ENCODE assay signal across 8 cellular contexts in the genomic region with DNA sequence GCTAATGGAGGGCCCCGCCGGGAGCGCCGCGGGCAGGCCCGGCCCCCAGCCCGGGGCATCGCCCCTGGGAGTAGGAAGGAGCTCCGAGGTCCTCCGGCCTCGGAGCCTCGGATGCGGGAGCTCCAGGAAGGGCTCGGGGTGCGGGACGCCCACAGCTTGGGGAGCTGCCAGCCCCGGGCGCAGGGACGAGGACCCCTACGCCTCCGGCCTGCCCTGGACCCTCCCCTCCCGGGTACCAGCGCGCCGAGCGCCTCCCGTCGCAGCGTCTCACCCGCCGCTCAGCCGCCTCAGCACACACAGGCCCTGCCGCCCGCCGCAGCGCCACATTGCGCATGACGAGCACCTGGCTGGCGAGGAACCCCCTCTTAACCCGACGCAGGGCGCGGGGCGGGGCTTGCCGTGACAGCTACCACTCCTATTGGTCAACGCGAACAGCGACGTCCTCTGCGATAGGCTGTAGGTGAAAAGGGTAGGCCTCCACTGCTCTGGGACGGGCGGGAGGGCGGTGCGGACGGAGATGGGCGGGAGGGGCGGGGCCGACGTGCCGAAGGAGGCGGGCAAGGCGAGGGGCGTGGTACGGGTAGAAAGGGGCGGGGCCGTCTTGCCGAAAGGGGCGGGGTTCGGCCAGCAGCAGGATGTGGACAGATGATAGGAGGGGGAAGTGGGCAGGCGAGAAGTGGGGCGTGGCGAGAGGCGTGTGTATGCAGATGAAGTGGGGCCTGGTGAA. TPM values are rescaled to one million over a fixed set of nuclear protein-coding genes. Genes with fewer than 3 reads are reported as not detected.
DNase-seq lines count a peak whose midpoint lies in the region; ATAC-seq and TF ChIP-seq lines count a peak whose summit lies in the region.

A gene with protein sequence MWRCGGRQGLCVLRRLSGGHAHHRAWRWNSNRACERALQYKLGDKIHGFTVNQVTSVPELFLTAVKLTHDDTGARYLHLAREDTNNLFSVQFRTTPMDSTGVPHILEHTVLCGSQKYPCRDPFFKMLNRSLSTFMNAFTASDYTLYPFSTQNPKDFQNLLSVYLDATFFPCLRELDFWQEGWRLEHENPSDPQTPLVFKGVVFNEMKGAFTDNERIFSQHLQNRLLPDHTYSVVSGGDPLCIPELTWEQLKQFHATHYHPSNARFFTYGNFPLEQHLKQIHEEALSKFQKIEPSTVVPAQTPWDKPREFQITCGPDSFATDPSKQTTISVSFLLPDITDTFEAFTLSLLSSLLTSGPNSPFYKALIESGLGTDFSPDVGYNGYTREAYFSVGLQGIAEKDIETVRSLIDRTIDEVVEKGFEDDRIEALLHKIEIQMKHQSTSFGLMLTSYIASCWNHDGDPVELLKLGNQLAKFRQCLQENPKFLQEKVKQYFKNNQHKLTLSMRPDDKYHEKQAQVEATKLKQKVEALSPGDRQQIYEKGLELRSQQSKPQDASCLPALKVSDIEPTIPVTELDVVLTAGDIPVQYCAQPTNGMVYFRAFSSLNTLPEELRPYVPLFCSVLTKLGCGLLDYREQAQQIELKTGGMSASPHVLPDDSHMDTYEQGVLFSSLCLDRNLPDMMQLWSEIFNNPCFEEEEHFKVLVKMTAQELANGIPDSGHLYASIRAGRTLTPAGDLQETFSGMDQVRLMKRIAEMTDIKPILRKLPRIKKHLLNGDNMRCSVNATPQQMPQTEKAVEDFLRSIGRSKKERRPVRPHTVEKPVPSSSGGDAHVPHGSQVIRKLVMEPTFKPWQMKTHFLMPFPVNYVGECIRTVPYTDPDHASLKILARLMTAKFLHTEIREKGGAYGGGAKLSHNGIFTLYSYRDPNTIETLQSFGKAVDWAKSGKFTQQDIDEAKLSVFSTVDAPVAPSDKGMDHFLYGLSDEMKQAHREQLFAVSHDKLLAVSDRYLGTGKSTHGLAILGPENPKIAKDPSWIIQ (minus strand): TSS at position 337 of the 727 bp plus-strand sequence. CDS start 10 bp downstream, at position 327.

- no peak within 1 kb of the TSS for H3K27ac ChIP-seq in DOHH2 (ENCODE audit: low read depth, low read length)
- peak within 1 kb of the TSS; percentile 95 for H3K27ac ChIP-seq in GM23248
- H3K27ac ChIP-seq in fibroblast of lung (ENCODE audit: insufficient read depth, low read length), result peak within 1 kb of the TSS; percentile 96

- no peak for TF ChIP-seq CTCF in DOHH2 (IDR thresholded peaks at IDR 0.05; ENCODE audit: low read depth, low read length, poor library complexity, severe bottlenecking)
- no peak for TF ChIP-seq CTCF in fibroblast of lung (conservative IDR thresholded peaks at IDR 0.05 in 1 of 2, IDR thresholded peaks at IDR 0.05 in 1 of 2; ENCODE audit: low read depth in 1 of 2, low read length in 2 of 2)

- peak within 1 kb of the TSS; percentile 70 to 96 (median 94) for H3K27ac Mint-ChIP-seq in naive thymus-derived CD8-positive, alpha-beta T cell

- H3K4me3 Mint-ChIP-seq in naive thymus-derived CD8-positive, alpha-beta T cell, result peak within 1 kb of the TSS; percentile 77 to 92 (median 88)

- no peaks in the 10 kb centered on the region for H3K27me3 Mint-ChIP-seq in naive thymus-derived CD8-positive, alpha-beta T cell

- H3F3A ChIP-seq in DOHH2 (ENCODE audit: control insufficient read depth, insufficient read depth), result no peaks in the 10 kb centered on the region
- H3F3A ChIP-seq in GM23248 (ENCODE audit: insufficient read depth), result peaks cover 7% of the 10 kb centered on the region; the same call in 1 of the 2 replicates

- peaks cover 18% of the 10 kb centered on the region for H3K79me2 ChIP-seq in DOHH2 (ENCODE audit: control insufficient read depth, low read length)
- peaks cover 43% of the 10 kb centered on the region for H3K79me2 ChIP-seq in GM23248 (ENCODE audit: insufficient read depth)
- H3K79me2 ChIP-seq in fibroblast of lung (ENCODE audit: control insufficient read depth, insufficient read depth, low read length), result peaks cover 32% of the 10 kb centered on the region

- H3K4me1 Mint-ChIP-seq in naive thymus-derived CD8-positive, alpha-beta T cell, result peaks cover 10 to 33% (median 22%) of the 10 kb centered on the region in 4 donors

- no peaks in the 10 kb centered on the region for H4K20me1 ChIP-seq in DOHH2 (ENCODE audit: control insufficient read depth, insufficient read depth, low read depth, low read length)
- H4K20me1 ChIP-seq in GM23248 (ENCODE audit: insufficient read depth), result no peaks in the 10 kb centered on the region; the same call in 1 of the 2 replicates
- H4K20me1 ChIP-seq in fibroblast of lung (ENCODE audit: control insufficient read depth, extremely low read depth, insufficient read depth, low read length), result no peaks in the 10 kb centered on the region

- peak within 1 kb of the TSS; percentile 78 for H3K4me3 ChIP-seq in DOHH2 (ENCODE audit: low read length)
- peak within 1 kb of the TSS; percentile 83 for H3K4me3 ChIP-seq in GM23248
- peak within 1 kb of the TSS; percentile 72 to 97 (median 92) for H3K4me3 ChIP-seq in fibroblast of lung (replicated peaks in 1 of 4; ENCODE audit: control extremely low read depth in 1 of 4, insufficient read depth in 1 of 4, low read depth in 3 of 4, low read length in 4 of 4)

- H3K36me3 ChIP-seq in DOHH2 (ENCODE audit: control insufficient read depth, low read length) (peaks cover 17% of the 10 kb centered on the region), GM23248 (ENCODE audit: low read depth) (peaks cover 22% of the 10 kb centered on the region), fibroblast of lung (ENCODE audit: control insufficient read depth, insufficient read depth, low read length) (peaks cover 15% of the 10 kb centered on the region)

- peak within 1 kb of the TSS; percentile 71 for H3K4me2 ChIP-seq in DOHH2 (ENCODE audit: low read length)
- peak within 1 kb of the TSS; percentile 96 for H3K4me2 ChIP-seq in GM23248 (ENCODE audit: unreplicated experiment)
- peak within 1 kb of the TSS; percentile 75 for H3K4me2 ChIP-seq in fibroblast of lung (ENCODE audit: extremely low read depth, insufficient read depth, low read length)

- H3K9me3 Mint-ChIP-seq in naive thymus-derived CD8-positive, alpha-beta T cell, result no peaks in the 10 kb centered on the region

- WGBS in GM23248 (ENCODE audit: low coverage in 1 of 2, low lambda C conversion rate in 2 of 2, missing lambda C conversion rate in 2 of 2), 2 experiments, result 1% methylated on average over 42 to 65 of the region's 73 CpGs

- POLR2A ChIA-PET in naive thymus-derived CD8-positive, alpha-beta T cell (lab: Charles Lee), result interaction anchor here (0.6 to 1.8 kb wide), 9 partner anchors 8 to 656 kb away, joined by 3 to 7 read pairs (median 4); a partner anchor contains a TSS

- H3K9me2 ChIP-seq in DOHH2 (replicated peaks; ENCODE audit: control insufficient read depth, low read length) (no peaks in the 10 kb centered on the region), GM23248 (ENCODE audit: insufficient read depth) (no peaks in the 10 kb centered on the region)

- in situ Hi-C loops in GM23248 (cut with MboI), result no loop called here

- peak within 1 kb of the TSS; percentile 98 for H3K9ac ChIP-seq in GM23248
- peak within 1 kb of the TSS; percentile 98 for H3K9ac ChIP-seq in fibroblast of lung (ENCODE audit: insufficient read depth, low read length)

- DNase-seq in GM23248 (peak; percentile 99), Kasumi-1 (lab: John Stamatoyannopoulos, UW) (peak; percentile 100), RPMI7951 (ENCODE audit: low read depth) (peak; percentile 99), fibroblast of lung (ENCODE audit: low read depth in 2 of 2) (peak; percentile 99)
- peak; percentile 97 to 99 for DNase-seq in activated T-helper 1 cell treated with anti-CD3 and anti-CD28 coated beads, Interleukin-2, amount 50 U/mL, for 16 hours (ENCODE audit: low read depth in 1 of 2, low spot score in 1 of 2)
- peak; percentile 97 to 100 (median 99) for DNase-seq in naive thymus-derived CD8-positive, alpha-beta T cell
- DNase-seq in stimulated activated naive CD4-positive, alpha-beta T cell (lab: John Stamatoyannopoulos, UW), result peak; percentile 99 to 100 (median 100)

- H3K4me1 ChIP-seq in DOHH2 (ENCODE audit: control insufficient read depth, low read length) (peaks cover 14% of the 10 kb centered on the region), GM23248 (ENCODE audit: insufficient read depth) (peaks cover 9% of the 10 kb centered on the region), fibroblast of lung (ENCODE audit: control insufficient read depth, extremely low read depth, insufficient read depth, low read length) (no peaks in the 10 kb centered on the region)

- H3K9me3 ChIP-seq in DOHH2 (ENCODE audit: control insufficient read depth, insufficient read depth, low read length), result no peaks in the 10 kb centered on the region
- H3K9me3 ChIP-seq in GM23248 (ENCODE audit: low read depth), result no peaks in the 10 kb centered on the region
- H3K9me3 ChIP-seq in fibroblast of lung (ENCODE audit: control insufficient read depth, insufficient read depth, low read depth, low read length), result no peaks in the 10 kb centered on the region

- H2AFZ ChIP-seq in GM23248, result peak within 1 kb of the TSS; percentile 68
- peak within 1 kb of the TSS; percentile 67 for H2AFZ ChIP-seq in fibroblast of lung (ENCODE audit: low read length)

- peaks cover 22% of the 10 kb centered on the region for H3K27me3 ChIP-seq in DOHH2 (ENCODE audit: control insufficient read depth, low read length)
- H3K27me3 ChIP-seq in GM23248 (replicated peaks; ENCODE audit: insufficient read depth), result no peaks in the 10 kb centered on the region
- H3K27me3 ChIP-seq in fibroblast of lung (ENCODE audit: control insufficient read depth, insufficient read depth, low read length), result no peaks in the 10 kb centered on the region

- peaks cover 0 to 23% (median 9%) of the 10 kb centered on the region in 3 donors for H3K36me3 Mint-ChIP-seq in naive thymus-derived CD8-positive, alpha-beta T cell

- peak; percentile 93 to 94 for ATAC-seq in naive thymus-derived CD8-positive, alpha-beta T cell

RNA-seq across cellular contexts. Expression of the gene that starts here (rescaled TPM):
- total RNA-seq in GM23248 (2014; rRNA removed; shearing (Covaris generic)), result 75.5 and 94.4 TPM in 2 replicates
- polyA plus RNA-seq in GM23248 (2016; fragmentation: Nextera tagmentation; extraction: Ambion mirVana) (79.7 and 81.9 TPM in 2 replicates), fibroblast of lung (53.1 and 91.5 TPM in 2 replicates)
- 61.2 and 62.5 TPM in 2 replicates for total RNA-seq in RPMI7951 (2014; rRNA removed; shearing (Covaris generic))
- total RNA-seq in fibroblast of lung, result 40.6 and 73.7 TPM in 2 replicates
- 65.0 and 99.5 TPM in 2 replicates for polyA plus RNA-seq in fibroblast of lung (2012)
- polyA minus RNA-seq in fibroblast of lung (ENCODE audit: low replicate concordance), result 76.6 and 130 TPM in 2 replicates
- 100 to 1,000 TPM; 105 to 114 TPM for total RNA-seq in naive thymus-derived CD8-positive, alpha-beta T cell
- polyA plus RNA-seq in naive thymus-derived CD8-positive, alpha-beta T cell, result 10 to 100 TPM; 29.0 to 58.2 (median 37.5) TPM
